Comparison of ENCODE assay signal across 1 cellular context in the genomic region with DNA sequence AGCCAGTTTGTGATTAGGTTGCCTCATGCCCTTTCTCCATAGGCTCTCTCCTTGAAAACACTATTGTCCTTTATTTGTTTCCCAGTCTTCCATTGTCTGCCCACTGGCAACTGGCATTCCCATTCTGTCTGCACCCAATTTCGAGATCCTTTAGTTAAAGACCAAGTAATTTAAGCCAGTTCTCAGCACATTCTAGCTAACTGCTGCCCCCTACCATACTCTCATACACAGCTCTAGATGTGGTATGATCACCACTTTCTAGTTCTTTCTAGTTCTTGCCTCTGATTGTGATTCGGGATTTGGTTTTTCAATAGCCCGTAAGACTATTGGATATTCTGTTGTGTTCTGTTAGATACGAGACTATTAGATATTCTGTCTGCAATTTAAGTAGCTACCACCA.
TF ChIP-seq lines count a peak whose summit lies in the region.

No MANE protein-coding gene starts in this region.

TF ChIP-seq in H1, 55 proteins besides CTCF, POLR2A, EP300 and RAD21 (continued from another document):
- TF ChIP-seq SP4 (IDR thresholded peaks at IDR 0.05; ENCODE audit: low read length) (no peak), SUZ12 (IDR thresholded peaks at IDR 0.05; ENCODE audit: low read length) (no peak), ASH2L (IDR thresholded peaks at IDR 0.05; ENCODE audit: low read length) (no peak), CTBP2 (IDR thresholded peaks at IDR 0.05; ENCODE audit: borderline replicate concordance, insufficient read depth, insufficient read length, low read length) (no peak), CEBPB (IDR thresholded peaks at IDR 0.05; ENCODE audit: low read depth, low read length) (no peak), CBX5 (IDR thresholded peaks at IDR 0.05; ENCODE audit: low read depth, low read length) (no peak), TCF12 (IDR thresholded peaks at IDR 0.05; ENCODE audit: low read depth, low read length) (no peak), RNF2 (IDR thresholded peaks at IDR 0.05; ENCODE audit: borderline replicate concordance, low read depth, low read length, missing control alignments, poor library complexity, severe bottlenecking) (no peak), CHD1 (IDR thresholded peaks at IDR 0.05; ENCODE audit: low read depth, low read length) (no peak)
